ENCODE assay signal across 20 cellular contexts in the genomic region with DNA sequence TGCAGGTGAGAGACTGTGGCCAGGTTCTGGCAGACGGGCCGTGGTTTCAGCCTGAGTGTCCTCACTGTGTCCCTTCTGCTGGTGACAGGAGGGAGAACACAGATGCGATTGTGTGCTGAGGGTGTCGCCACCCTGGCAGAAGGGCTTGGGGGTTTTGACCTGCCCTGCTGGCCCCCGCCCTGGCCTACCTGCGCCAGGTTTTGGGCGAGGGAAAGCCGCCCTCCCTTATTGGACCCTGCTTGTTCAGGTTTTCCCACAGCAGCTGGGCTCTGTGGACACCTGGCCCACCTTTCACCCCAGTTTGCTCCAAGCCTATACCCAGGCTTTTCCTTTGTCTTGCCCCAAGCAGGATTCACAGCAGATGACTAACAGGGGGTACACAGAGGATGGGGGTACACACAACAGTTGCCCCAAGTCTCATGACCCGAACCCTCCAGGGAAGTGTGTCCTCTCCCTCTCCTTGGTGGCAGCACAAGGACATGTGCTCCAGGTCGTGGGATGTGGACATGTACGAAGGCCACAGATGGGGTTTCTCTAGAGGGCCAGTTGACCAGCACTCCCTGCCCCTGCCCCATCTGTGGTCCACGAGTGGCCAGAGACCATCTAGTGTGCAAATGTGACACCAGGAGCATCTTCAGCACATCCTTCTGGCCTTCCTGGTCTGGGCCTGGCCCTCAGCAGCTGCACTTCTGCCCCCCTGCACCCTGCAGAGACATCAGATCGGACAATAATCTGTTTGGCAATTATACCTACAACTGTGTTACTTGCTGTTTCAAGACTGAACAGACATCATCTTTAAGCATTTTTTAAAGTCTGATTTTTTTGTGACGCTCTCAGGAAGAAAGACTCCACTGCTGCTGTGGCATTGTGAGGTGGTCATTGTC.
DNase-seq lines count a peak whose midpoint lies in the region; ATAC-seq, FAIRE-seq and TF ChIP-seq lines count a peak whose summit lies in the region.
"Had no signal": no experiment of that assay in that cellular context is flagged by ENCODE, and none has a peak within 500 bp of the region (broad histone marks: within the 10 kb centered on the region; RNA-seq: fewer than 3 reads in every experiment).

No MANE protein-coding gene starts in this region.

- TF ChIP-seq CTCF in SK-N-SH (IDR thresholded peaks at IDR 0.05) (no peak), H1 (IDR thresholded peaks at IDR 0.05; ENCODE audit: control extremely low read depth in 1 of 3, insufficient read depth in 1 of 3, low read depth in 1 of 3, low read length in 3 of 3) (no peak)

- H4K91ac ChIP-seq in H1 (replicated peaks; ENCODE audit: insufficient read length, low read length), result peak overlapping the region; percentile 13

- peak overlapping the region; percentile 92 for H2AK5ac ChIP-seq in H1 (ENCODE audit: low read depth, low read length)

- no peaks in the 10 kb centered on the region for H3K36me3 ChIP-seq in SK-N-SH (replicated peaks in 1 of 2; ENCODE audit: control insufficient read depth in 1 of 2, insufficient read depth in 2 of 2, low read length in 1 of 2)
- H3K36me3 ChIP-seq in H1 (ENCODE audit: control insufficient read depth in 2 of 4, insufficient read depth in 4 of 4, low read length in 3 of 4), result no peaks in the 10 kb centered on the region
- H3K36me3 ChIP-seq: lower lobe of right lung, ovary had no signal

- H2BK12ac ChIP-seq in H1 (ENCODE audit: low read depth, low read length), result peak overlapping the region; percentile 92; the same call in 1 of the 2 replicates

- no peak overlapping the region for H3K56ac ChIP-seq in H1 (replicated peaks; ENCODE audit: insufficient read length, low read depth, low read length)

- no peak for FAIRE-seq in H1 (lab: Jason Lieb, UNC)
- FAIRE-seq: islet of Langerhans had no signal

- H3K79me2 ChIP-seq in SK-N-SH (ENCODE audit: insufficient read depth) (no peaks in the 10 kb centered on the region), H1 (ENCODE audit: control insufficient read depth in 1 of 2, insufficient read depth in 2 of 2, low read length in 2 of 2) (no peaks in the 10 kb centered on the region)

- H4K20me1 ChIP-seq in SK-N-SH (ENCODE audit: insufficient read depth), result no peaks in the 10 kb centered on the region
- H4K20me1 ChIP-seq in H1 (replicated peaks in 1 of 2; ENCODE audit: control insufficient read depth in 1 of 2, insufficient read depth in 2 of 2, low read length in 2 of 2), result no peaks in the 10 kb centered on the region

- no peaks in the 10 kb centered on the region for H3K79me1 ChIP-seq in H1 (ENCODE audit: low read depth, low read length)

- no peak for TF ChIP-seq POLR2A in H1 (IDR thresholded peaks at IDR 0.05; ENCODE audit: control extremely low read depth in 1 of 2, low read depth in 2 of 2, low read length in 2 of 2)

- no peaks in the 10 kb centered on the region for H3K4me1 Mint-ChIP-seq in stimulated activated effector memory CD8-positive, alpha-beta T cell treated with anti-CD3 and anti-CD28 coated beads, Interleukin-12 subunit alpha, Interleukin-12 subunit beta, amount 100 ng/mL, for 72 hours
- H3K4me1 Mint-ChIP-seq: activated CD4-positive, alpha-beta T cell treated with anti-CD3 and anti-CD28 coated beads for 36 hours; central memory CD8-positive, alpha-beta T cell had no signal

- H3K23me2 ChIP-seq in H1 (ENCODE audit: low read depth, low read length), result peaks cover 14% of the 10 kb centered on the region; the same call in 1 of the 2 replicates

- H3K9ac ChIP-seq in SK-N-SH, result no peak overlapping the region
- no peak overlapping the region for H3K9ac ChIP-seq in H1 (replicated peaks in 1 of 4; ENCODE audit: extremely low read depth in 1 of 4, low read depth in 3 of 4, low read length in 3 of 4)

- H3K27me3 ChIP-seq in SK-N-SH (ENCODE audit: insufficient read depth), result peaks cover 30% of the 10 kb centered on the region; the same call in 1 of the 2 replicates
- H3K27me3 ChIP-seq in H1 (replicated peaks in 1 of 4; ENCODE audit: control insufficient read depth in 3 of 4, extremely low read depth in 1 of 4, insufficient read depth in 3 of 4, low read length in 3 of 4), result no peaks in the 10 kb centered on the region
- H3K27me3 ChIP-seq: ovary had no signal

- TF ChIP-seq RAD21 in SK-N-SH (IDR thresholded peaks at IDR 0.05; ENCODE audit: low read length), result no peak
- TF ChIP-seq RAD21 in H1 (IDR thresholded peaks at IDR 0.05 in 1 of 2, conservative IDR thresholded peaks at IDR 0.05 in 1 of 2; ENCODE audit: low read depth in 2 of 2, low read length in 2 of 2), result no peak

- no peak overlapping the region for H3K4me2 ChIP-seq in SK-N-SH
- no peak overlapping the region for H3K4me2 ChIP-seq in H1 (ENCODE audit: insufficient read depth in 1 of 2, low read depth in 2 of 2, low read length in 2 of 2)

- H3K4me3 ChIP-seq in SK-N-SH (ENCODE audit: low read depth in 2 of 2, low read length in 1 of 2) (peak overlapping the region in 1 of 2 experiments; percentile 6; a peak in 1 of 4 replicates), H1 (ENCODE audit: extremely low read depth in 1 of 4, insufficient read depth in 2 of 4, low read depth in 3 of 4, low read length in 4 of 4) (no peak overlapping the region)
- H3K4me3 ChIP-seq: lower lobe of right lung, ovary had no signal

- no peak overlapping the region for H2BK120ac ChIP-seq in H1 (replicated peaks; ENCODE audit: low read depth, low read length)

- H3K4me3 Mint-ChIP-seq in stimulated activated effector memory CD8-positive, alpha-beta T cell treated with anti-CD3 and anti-CD28 coated beads, Interleukin-12 subunit alpha, Interleukin-12 subunit beta, amount 100 ng/mL, for 72 hours, result no peak overlapping the region
- H3K4me3 Mint-ChIP-seq: activated CD4-positive, alpha-beta T cell treated with anti-CD3 and anti-CD28 coated beads for 36 hours; central memory CD8-positive, alpha-beta T cell had no signal

- H3K14ac ChIP-seq in H1 (ENCODE audit: insufficient read length), result no peak overlapping the region

- CTCF ChIA-PET in SK-N-SH (lab: Yijun Ruan, JAX), result no interaction called here
- CTCF ChIA-PET in H1 (lab: Charles Lee; ENCODE audit: partially characterized antibody), result interaction anchor here (0.7 to 4.4 kb wide), 9 partner anchors 13 to 477 kb away, joined by 3 to 32 read pairs (median 4); no protein-coding TSS in a partner anchor

- 5% methylated on average over 10 of the region's 14 CpGs for WGBS in SK-N-SH (ENCODE audit: low lambda C conversion rate)
- WGBS in H1 (ENCODE audit: extremely low coverage in 1 of 2, insufficient coverage in 1 of 2, insufficient read length in 1 of 2, insufficient replicate concordance in 2 of 2, low coverage in 1 of 2, low lambda C conversion rate in 2 of 2, missing lambda C conversion rate in 1 of 2), 2 experiments, result 88% methylated on average over 14 of the region's 14 CpGs; no CpG with 5 or more reads in 1 of the 2 experiments

- no peak overlapping the region for H3K4ac ChIP-seq in H1 (replicated peaks; ENCODE audit: insufficient read length, low read depth, low read length)

- H3K9me3 Mint-ChIP-seq in stimulated activated effector memory CD8-positive, alpha-beta T cell treated with anti-CD3 and anti-CD28 coated beads, Interleukin-12 subunit alpha, Interleukin-12 subunit beta, amount 100 ng/mL, for 72 hours, result no peaks in the 10 kb centered on the region
- H3K9me3 Mint-ChIP-seq: central memory CD8-positive, alpha-beta T cell had no signal

- no peak overlapping the region for H4K8ac ChIP-seq in H1 (ENCODE audit: extremely low read depth, insufficient read depth, low read length)

- 0 out of 2 replicates have a peak overlapping the region, but pooled peaks have one; percentile 81 for H2BK15ac ChIP-seq in H1 (ENCODE audit: low read length)

- no peaks in the 10 kb centered on the region for H3F3A ChIP-seq in SK-N-SH (replicated peaks; ENCODE audit: insufficient read depth)

- TF ChIP-seq EP300 in SK-N-SH (IDR thresholded peaks at IDR 0.05; ENCODE audit: borderline replicate concordance in 1 of 2, low read depth in 1 of 2, low read length in 1 of 2), result no peak
- TF ChIP-seq EP300 in H1 (IDR thresholded peaks at IDR 0.05; ENCODE audit: borderline replicate concordance in 1 of 2, low read depth in 2 of 2, low read length in 2 of 2), result no peak

- ATAC-seq in SK-N-SH treated with all-trans-retinoic acid at 6 μM for 48 hours (peak; percentile 22; the same call in 2 of the 3 replicates), HG02759 (IDR thresholded peaks at IDR 0.05; ENCODE audit: unreplicated experiment) (peak; percentile 29)
- peak; percentile 25 for ATAC-seq in stimulated activated effector memory CD8-positive, alpha-beta T cell treated with anti-CD3 and anti-CD28 coated beads, Interleukin-12 subunit alpha, Interleukin-12 subunit beta, amount 100 ng/mL, for 72 hours
- ATAC-seq: lower lobe of right lung had no signal

- H2BK5ac ChIP-seq in H1 (ENCODE audit: low read depth, low read length), result 0 out of 2 replicates have a peak overlapping the region, but pooled peaks have one; percentile 52

- H3K4me1 ChIP-seq in SK-N-SH (ENCODE audit: control insufficient read depth in 1 of 2, insufficient read depth in 2 of 2, low read depth in 1 of 2, low read length in 1 of 2) (no peaks in the 10 kb centered on the region), H1 (replicated peaks in 1 of 4; ENCODE audit: control insufficient read depth in 3 of 4, insufficient read depth in 4 of 4, low read length in 3 of 4) (peaks cover 2 to 15% (median 11%) of the 10 kb centered on the region in 4 experiments; a peak in 5 of 7 replicates)
- H3K4me1 ChIP-seq: lower lobe of right lung had no signal

- no peak overlapping the region for H3K27ac ChIP-seq in SK-N-SH (ENCODE audit: low read depth in 2 of 2, low read length in 1 of 2)
- no peak overlapping the region for H3K27ac ChIP-seq in H1 (ENCODE audit: low read depth, low read length)
- H3K27ac ChIP-seq: lower lobe of right lung, ovary had no signal

- no peak overlapping the region for H3K27ac Mint-ChIP-seq in stimulated activated effector memory CD8-positive, alpha-beta T cell treated with anti-CD3 and anti-CD28 coated beads, Interleukin-12 subunit alpha, Interleukin-12 subunit beta, amount 100 ng/mL, for 72 hours
- H3K27ac Mint-ChIP-seq: activated CD4-positive, alpha-beta T cell treated with anti-CD3 and anti-CD28 coated beads for 36 hours had no signal

- H3K9me3 ChIP-seq in SK-N-SH, result no peaks in the 10 kb centered on the region
- H3K9me3 ChIP-seq in H1 (ENCODE audit: insufficient read depth in 2 of 2, low read depth in 1 of 2, low read length in 1 of 2), result peaks cover 2 to 14% of the 10 kb centered on the region in 2 experiments; a peak in 3 of 4 replicates
- H3K9me3 ChIP-seq: lower lobe of right lung, ovary had no signal

- H3K23ac ChIP-seq in H1 (ENCODE audit: insufficient read length), result no peak overlapping the region

- no peak for DNase-seq in SK-N-SH
- DNase-seq in H1 (ENCODE audit: low read depth in 1 of 2, low spot score in 2 of 2), result no peak
- DNase-seq in stimulated activated effector memory CD8-positive, alpha-beta T cell treated with anti-CD3 and anti-CD28 coated beads, Interleukin-12 subunit alpha, Interleukin-12 subunit beta, amount 100 ng/mL, for 72 hours (ENCODE audit: low spot score in 2 of 2), result no peak
- no peak for DNase-seq in NCI-H2107 treated with DMSO at 0.1 percent for 48 hours (lab: John Stamatoyannopoulos, UW; ENCODE audit: unreplicated experiment)
- DNase-seq in NK-92 treated with Interleukin-12 subunit alpha and Interleukin-12 subunit beta, amount 100 ng/mL, for 24 hours (lab: John Stamatoyannopoulos, UW), result no peak
- no peak for DNase-seq in NCI-H1694 treated with DMSO at 0.1 percent for 48 hours (lab: John Stamatoyannopoulos, UW)
- DNase-seq: 8988T; activated CD8-positive, alpha-beta memory T cell treated with anti-CD3 and anti-CD28 coated beads, Interleukin-2, amount 50 U/mL, for 4 hours; activated gamma-delta T cell treated with Interleukin-2 at 50 U/mL for 16 hours; effector CD8-positive, alpha-beta T cell; Karpas-422; lower lobe of right lung; NCI-H526 treated with DMSO at 0.1 percent for 48 hours; ovary; stimulated activated CD4-positive, alpha-beta T cell treated with anti-CD3 and anti-CD28 coated beads, Interleukin-4, amount 100 ng/mL, for 1 hour had no signal

- H3K18ac ChIP-seq in H1 (ENCODE audit: extremely low read depth, low read length), result peak overlapping the region; percentile 19; the same call in 1 of the 2 replicates

- H2AFZ ChIP-seq in SK-N-SH (ENCODE audit: low read depth) (no peak overlapping the region), H1 (ENCODE audit: low read length) (no peak overlapping the region)

- H2BK20ac ChIP-seq in H1 (ENCODE audit: low read length), result peak overlapping the region; percentile 90; the same call in 1 of the 2 replicates

- POLR2A ChIA-PET in SK-N-SH (lab: Yijun Ruan, JAX), result no interaction called here
- POLR2A ChIA-PET in H1 (lab: Charles Lee; ENCODE audit: partially characterized antibody), result no interaction called here

- no peaks in the 10 kb centered on the region for H3K9me2 ChIP-seq in SK-N-SH

- H3K36me3 Mint-ChIP-seq in stimulated activated effector memory CD8-positive, alpha-beta T cell treated with anti-CD3 and anti-CD28 coated beads, Interleukin-12 subunit alpha, Interleukin-12 subunit beta, amount 100 ng/mL, for 72 hours, result no peaks in the 10 kb centered on the region

- no peak overlapping the region for H4K5ac ChIP-seq in H1 (ENCODE audit: insufficient read length, low read depth, low read length)
